Comparison of ENCODE assay signal across 11 cellular contexts in genomic region chr5:94613583-94613982, GRCh38. TPM values are rescaled to one million over a fixed set of nuclear protein-coding genes. Genes with fewer than 3 reads are reported as not detected.
DNase-seq lines count a peak whose midpoint lies in the region; ATAC-seq and TF ChIP-seq lines count a peak whose summit lies in the region.
"Had no signal": no experiment of that assay in that cellular context is flagged by ENCODE, and none has a peak within 500 bp of the region (broad histone marks: within the 10 kb centered on the region; RNA-seq: fewer than 3 reads in every experiment).

No MANE protein-coding gene starts in this region.

- in situ Hi-C loops in gastrocnemius medialis (cut with MboI; ENCODE audit: low sequenced_read_pairs in 4 of 4) = no loop called here

- H3K4me1 ChIP-seq in endodermal cell (ENCODE audit: control insufficient read depth, insufficient read depth, low read length) (no peaks in the 10 kb centered on the region), gastrocnemius medialis (peaks cover 0 to 10% of the 10 kb centered on the region in 2 donors)

- CTCF ChIA-PET in GM10248 (lab: Yijun Ruan, JAX) = interaction anchor here (0.8 to 1.0 kb wide), 2 partner anchors 79 to 180 kb away, joined by 3 read pairs; no protein-coding TSS in a partner anchor

- no peak for ATAC-seq in gastrocnemius medialis

- POLR2A ChIA-PET in GM10248 (lab: Yijun Ruan, JAX) = no interaction called here

- no peaks in the 10 kb centered on the region for H3K36me3 ChIP-seq in endodermal cell (ENCODE audit: control insufficient read depth, insufficient read depth, low read length)
- H3K36me3 ChIP-seq in gastrocnemius medialis = no peaks in the 10 kb centered on the region
- H3K36me3 ChIP-seq: neutrophil had no signal

- H3K27me3 ChIP-seq in endodermal cell (ENCODE audit: control insufficient read depth, insufficient read depth, low read length, poor library complexity, severe bottlenecking) (no peaks in the 10 kb centered on the region), gastrocnemius medialis (no peaks in the 10 kb centered on the region)
- H3K27me3 ChIP-seq: neutrophil had no signal

- intact Hi-C loops in gastrocnemius medialis (cut with DNase I; ENCODE audit: low total_unique reads) = no loop called here

- no peak for TF ChIP-seq POLR2A in gastrocnemius medialis (IDR thresholded peaks at IDR 0.05)

- DNase-seq in GM10248 (ENCODE audit: extremely low spot score) (peak; percentile 14), NCI-H1694 treated with DMSO at 0.1 percent for 48 hours (lab: John Stamatoyannopoulos, UW) (peak; percentile 1), endodermal cell (no peak), hypothalamus (lab: John Stamatoyannopoulos, UW) (no peak), gastrocnemius medialis (no peak), GOT3 (lab: John Stamatoyannopoulos, UW) (no peak), hippocampal formation (lab: John Stamatoyannopoulos, UW) (no peak)
- DNase-seq: activated CD8-positive, alpha-beta memory T cell treated with anti-CD3 and anti-CD28 coated beads, Interleukin-2, amount 50 U/mL, for 4 hours; DMS79 had no signal

- H3K4me3 Mint-ChIP-seq in endodermal cell = no peak overlapping the region

- peaks cover 13% of the 10 kb centered on the region for H3K4me1 Mint-ChIP-seq in endodermal cell

- H3K27me3 Mint-ChIP-seq in endodermal cell (ENCODE audit: insufficient read depth) = no peaks in the 10 kb centered on the region

- H3K36me3 Mint-ChIP-seq in endodermal cell (ENCODE audit: low read depth) = no peaks in the 10 kb centered on the region

- H3K9ac ChIP-seq in endodermal cell (ENCODE audit: extremely low read depth, low read length, poor library complexity, severe bottlenecking) = no peak overlapping the region

- TF ChIP-seq CTCF in 22Rv1 (IDR thresholded peaks at IDR 0.05) = peak; percentile 24; the same call in 1 of the 2 replicates
- TF ChIP-seq CTCF in GM10248 (IDR thresholded peaks at IDR 0.05; ENCODE audit: control extremely low read depth, extremely low read depth, low read depth, missing control alignments) = peak; percentile 28
- peak; percentile 66 for TF ChIP-seq CTCF in endodermal cell (conservative IDR thresholded peaks at IDR 0.05)
- no peak for TF ChIP-seq CTCF in gastrocnemius medialis (IDR thresholded peaks at IDR 0.05 in 4 of 5, conservative IDR thresholded peaks at IDR 0.05 in 1 of 5)

- H3K9me3 ChIP-seq in endodermal cell (ENCODE audit: control insufficient read depth, low read length) (no peaks in the 10 kb centered on the region), gastrocnemius medialis (no peaks in the 10 kb centered on the region)
- H3K9me3 ChIP-seq: neutrophil had no signal

- H3K9me3 Mint-ChIP-seq in endodermal cell = no peaks in the 10 kb centered on the region

- H3K27ac Mint-ChIP-seq in endodermal cell = no peak overlapping the region

- H3K4me3 ChIP-seq in endodermal cell (ENCODE audit: low read length) (no peak overlapping the region), gastrocnemius medialis (no peak overlapping the region)

- no peak overlapping the region for H3K27ac ChIP-seq in 22Rv1
- no peak overlapping the region for H3K27ac ChIP-seq in endodermal cell (ENCODE audit: low read depth, low read length)
- no peak overlapping the region for H3K27ac ChIP-seq in gastrocnemius medialis
- H3K27ac ChIP-seq: neutrophil had no signal

- 80% methylated on average over 1 of the region's 2 CpGs; no CpG with 5 or more reads in 1 of the 2 experiments for WGBS in endodermal cell (ENCODE audit: insufficient coverage in 1 of 2, insufficient read length in 1 of 2), 2 experiments

RNA-seq across cellular contexts. Expression of gene KIAA0825, which starts 4.8 kb away (rescaled TPM):
- total RNA-seq in endodermal cell (1 to 10 TPM; 2.6 to 3.1 TPM), gastrocnemius medialis (1 to 10 TPM in 3 of 4 donors, under 1 TPM in 1; 0.60 to 2.5 (median 1.6) TPM)
- 2.3 TPM for polyA plus RNA-seq in endodermal cell (2013, experiment 1 of 2)
- 2.1 TPM for polyA plus RNA-seq in endodermal cell (2013, experiment 2 of 2)

RNA-seq across cellular contexts. Expression of gene SLF1, which starts 4.9 kb away (rescaled TPM):
- 10 to 100 TPM; 22.0 to 32.4 TPM for total RNA-seq in endodermal cell
- polyA plus RNA-seq in endodermal cell (2013, experiment 1 of 2) = 17.7 TPM
- polyA plus RNA-seq in endodermal cell (2013, experiment 2 of 2) = 15.6 TPM
- total RNA-seq in gastrocnemius medialis = 1 to 10 TPM; 1.0 to 2.6 (median 1.9) TPM

Comparison
In these comparisons a context has a peak if more than half of its experiments do, and no peak if none do; other contexts are left out.
1. CTCF ChIP-seq: peak in 22Rv1 (single experiment), GM10248 (single experiment) and endodermal cell (single experiment); none in gastrocnemius medialis (0 of 5).
2. DNase-seq: peak in GM10248 (single experiment) and NCI-H1694 treated with DMSO at 0.1 percent for 48 hours (single experiment); none in endodermal cell (single experiment), hypothalamus (0 of 51), gastrocnemius medialis (0 of 2), GOT3 (single experiment) and hippocampal formation (0 of 2).
3. RNA of gene SLF1, which starts 4.9 kb away (total RNA-seq): 22.0 to 32.4 TPM in endodermal cell; 1.0 to 2.6 TPM in gastrocnemius medialis; every median in the first group is over 4 times any median in the second.